8 cellular contexts compared by ENCODE assay signal in the genomic region with DNA sequence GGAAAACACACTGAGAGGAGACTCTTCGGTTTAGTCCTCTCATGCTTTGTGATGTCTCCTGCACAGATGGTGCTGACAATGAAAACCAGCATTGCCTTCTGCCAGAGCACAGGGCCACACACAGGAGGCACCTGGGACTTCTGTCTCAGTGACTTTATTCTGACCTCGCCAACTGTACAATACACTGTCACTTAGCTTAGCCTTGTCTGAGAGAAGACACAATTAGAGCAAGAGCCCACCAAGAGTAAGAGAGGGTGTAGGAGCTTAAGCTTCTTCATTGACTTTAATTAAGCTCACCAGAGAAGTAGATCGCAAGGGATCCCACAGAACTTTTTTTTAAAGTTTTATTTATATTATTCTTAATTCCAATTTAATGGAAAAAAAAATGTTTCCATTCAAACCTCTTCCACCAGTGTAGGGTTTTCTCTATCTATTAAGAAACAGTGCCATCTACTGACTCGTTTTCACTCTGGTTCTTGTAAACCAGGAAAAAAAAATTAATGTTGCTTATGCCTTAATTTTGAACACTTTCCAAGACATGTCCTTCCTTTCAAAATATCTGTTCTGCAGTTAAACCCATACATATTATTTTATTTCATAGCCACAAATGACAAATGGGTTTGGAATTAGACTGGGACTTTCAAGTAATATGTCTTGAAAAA. TPM values are rescaled to one million over a fixed set of nuclear protein-coding genes. Genes with fewer than 3 reads are reported as not detected.
DNase-seq lines count a peak whose midpoint lies in the region; ATAC-seq and TF ChIP-seq lines count a peak whose summit lies in the region.

No MANE protein-coding gene starts in this region.

- TF ChIP-seq CTCF in GM10248 (IDR thresholded peaks at IDR 0.05; ENCODE audit: control extremely low read depth, extremely low read depth, low read depth, missing control alignments) (peak; percentile 47), body of pancreas (IDR thresholded peaks at IDR 0.05) (peak in 6 of 7 experiments; percentile 32 to 57 (median 48)), neural cell (IDR thresholded peaks at IDR 0.05; ENCODE audit: poor library complexity, severe bottlenecking) (peak; percentile 81)

- no peak for TF ChIP-seq POLR2A in body of pancreas (IDR thresholded peaks at IDR 0.05)

- POLR2A ChIA-PET in GM10248 (lab: Yijun Ruan, JAX) = no interaction called here
- POLR2A ChIA-PET in naive thymus-derived CD4-positive, alpha-beta T cell (lab: Charles Lee) = no interaction called here

- no peaks in the 10 kb centered on the region for H3F3A ChIP-seq in neural cell (ENCODE audit: insufficient read depth, low read length, poor library complexity, severe bottlenecking)

- DNase-seq in GM10248 (ENCODE audit: extremely low spot score) (peak; percentile 15), NCI-H2081 treated with DMSO at 0.1 percent for 48 hours (lab: John Stamatoyannopoulos, UW) (peak; percentile 11), body of pancreas (no peak)
- no peak for DNase-seq in naive thymus-derived CD4-positive, alpha-beta T cell
- no peak for DNase-seq in activated naive CD8-positive, alpha-beta T cell treated with anti-CD3 and anti-CD28 coated beads, Interleukin-2, amount 50 U/mL, for 24 hours
- DNase-seq in activated T-cell treated with anti-CD3 and anti-CD28 coated beads, Interleukin-2, amount 50 U/mL, for 24 hours = no peak

- H3K27ac ChIP-seq in body of pancreas (no peak overlapping the region), neural cell (ENCODE audit: low read length) (no peak overlapping the region)
- H3K27ac ChIP-seq in naive thymus-derived CD4-positive, alpha-beta T cell (ENCODE audit: low read depth, low read length) = no peak overlapping the region

- H3K4me1 ChIP-seq in body of pancreas = no peaks in the 10 kb centered on the region
- no peaks in the 10 kb centered on the region for H3K4me1 ChIP-seq in naive thymus-derived CD4-positive, alpha-beta T cell (ENCODE audit: control insufficient read depth in 2 of 2, insufficient read depth in 2 of 2, low read length in 2 of 2)

- H3K27me3 Mint-ChIP-seq in naive thymus-derived CD4-positive, alpha-beta T cell = peaks cover 0 to 36% (median 22%) of the 10 kb centered on the region in 5 donors
- H3K27me3 Mint-ChIP-seq in activated naive CD8-positive, alpha-beta T cell treated with anti-CD3 and anti-CD28 coated beads, Interleukin-2, amount 50 U/mL, for 24 hours = peaks cover 15% of the 10 kb centered on the region
- H3K27me3 Mint-ChIP-seq in activated T-cell treated with anti-CD3 and anti-CD28 coated beads, Interleukin-2, amount 50 U/mL, for 24 hours = peaks cover 40% of the 10 kb centered on the region

- no peaks in the 10 kb centered on the region for H3K9me2 ChIP-seq in neural cell (ENCODE audit: insufficient read depth, low read length)

- peak; percentile 85 for TF ChIP-seq RAD21 in neural cell (conservative IDR thresholded peaks at IDR 0.05)

- H3K9me3 ChIP-seq in body of pancreas (no peaks in the 10 kb centered on the region), neural cell (ENCODE audit: low read length) (no peaks in the 10 kb centered on the region)
- no peaks in the 10 kb centered on the region for H3K9me3 ChIP-seq in naive thymus-derived CD4-positive, alpha-beta T cell (ENCODE audit: control insufficient read depth in 2 of 3, low read length in 3 of 3)

- H3K9me3 Mint-ChIP-seq in naive thymus-derived CD4-positive, alpha-beta T cell = peaks cover 0 to 18% (median 2%) of the 10 kb centered on the region in 11 donors
- no peaks in the 10 kb centered on the region for H3K9me3 Mint-ChIP-seq in activated naive CD8-positive, alpha-beta T cell treated with anti-CD3 and anti-CD28 coated beads, Interleukin-2, amount 50 U/mL, for 24 hours
- H3K9me3 Mint-ChIP-seq in activated T-cell treated with anti-CD3 and anti-CD28 coated beads, Interleukin-2, amount 50 U/mL, for 24 hours = no peaks in the 10 kb centered on the region

- no peaks in the 10 kb centered on the region for H3K4me1 Mint-ChIP-seq in naive thymus-derived CD4-positive, alpha-beta T cell
- no peaks in the 10 kb centered on the region for H3K4me1 Mint-ChIP-seq in activated naive CD8-positive, alpha-beta T cell treated with anti-CD3 and anti-CD28 coated beads, Interleukin-2, amount 50 U/mL, for 24 hours
- H3K4me1 Mint-ChIP-seq in activated T-cell treated with anti-CD3 and anti-CD28 coated beads, Interleukin-2, amount 50 U/mL, for 24 hours (ENCODE audit: low read depth) = no peaks in the 10 kb centered on the region

- intact Hi-C loops in body of pancreas (cut with DNase I) = no loop called here
- intact Hi-C loops in naive thymus-derived CD4-positive, alpha-beta T cell (cut with micrococcal nuclease) = no loop called here

- no peak overlapping the region for H3K4me2 ChIP-seq in neural cell (ENCODE audit: low read length)

- ATAC-seq in body of pancreas (no peak), GM19463 (IDR thresholded peaks at IDR 0.05; ENCODE audit: unreplicated experiment) (no peak)
- ATAC-seq in naive thymus-derived CD4-positive, alpha-beta T cell = no peak
- ATAC-seq in activated naive CD8-positive, alpha-beta T cell treated with anti-CD3 and anti-CD28 coated beads, Interleukin-2, amount 50 U/mL, for 24 hours = no peak

- H3K4me3 ChIP-seq in body of pancreas (no peak overlapping the region), neural cell (ENCODE audit: low read length) (no peak overlapping the region)
- H3K4me3 ChIP-seq in naive thymus-derived CD4-positive, alpha-beta T cell (ENCODE audit: low read length) = no peak overlapping the region

- H3K27ac Mint-ChIP-seq in naive thymus-derived CD4-positive, alpha-beta T cell = no peak overlapping the region
- no peak overlapping the region for H3K27ac Mint-ChIP-seq in activated naive CD8-positive, alpha-beta T cell treated with anti-CD3 and anti-CD28 coated beads, Interleukin-2, amount 50 U/mL, for 24 hours
- H3K27ac Mint-ChIP-seq in activated T-cell treated with anti-CD3 and anti-CD28 coated beads, Interleukin-2, amount 50 U/mL, for 24 hours = no peak overlapping the region

- WGBS in body of pancreas, 2 donors = 20 to 33% methylated on average over 4 of the region's 4 CpGs

- H4K20me1 ChIP-seq in neural cell (ENCODE audit: insufficient read depth) = no peaks in the 10 kb centered on the region

- no peak overlapping the region for H2AFZ ChIP-seq in neural cell (ENCODE audit: low read depth, low read length)

- H3K79me2 ChIP-seq in neural cell (replicated peaks; ENCODE audit: insufficient read depth, low read length) = no peaks in the 10 kb centered on the region

- H3K4me3 Mint-ChIP-seq in naive thymus-derived CD4-positive, alpha-beta T cell = no peak overlapping the region
- H3K4me3 Mint-ChIP-seq in activated naive CD8-positive, alpha-beta T cell treated with anti-CD3 and anti-CD28 coated beads, Interleukin-2, amount 50 U/mL, for 24 hours = no peak overlapping the region
- no peak overlapping the region for H3K4me3 Mint-ChIP-seq in activated T-cell treated with anti-CD3 and anti-CD28 coated beads, Interleukin-2, amount 50 U/mL, for 24 hours

- H3K9ac ChIP-seq in neural cell (ENCODE audit: low read length) = no peak overlapping the region

- H3K36me3 ChIP-seq in body of pancreas (replicated peaks in 1 of 2; ENCODE audit: insufficient read depth in 1 of 2, low read depth in 2 of 2) (no peaks in the 10 kb centered on the region), neural cell (ENCODE audit: insufficient read depth, low read length) (no peaks in the 10 kb centered on the region)
- H3K36me3 ChIP-seq in naive thymus-derived CD4-positive, alpha-beta T cell (ENCODE audit: control insufficient read depth in 2 of 3, insufficient read depth in 3 of 3, low read length in 3 of 3) = no peaks in the 10 kb centered on the region

- peaks cover 0 to 4% of the 10 kb centered on the region in 2 donors for H3K27me3 ChIP-seq in body of pancreas
- no peaks in the 10 kb centered on the region for H3K27me3 ChIP-seq in neural cell (ENCODE audit: insufficient read depth, low read depth, low read length)
- H3K27me3 ChIP-seq in naive thymus-derived CD4-positive, alpha-beta T cell (ENCODE audit: control insufficient read depth in 2 of 2, insufficient read depth in 2 of 2, low read length in 2 of 2) = no peaks in the 10 kb centered on the region

- peaks cover 0 to 5% (median 0%) of the 10 kb centered on the region in 5 donors for H3K36me3 Mint-ChIP-seq in naive thymus-derived CD4-positive, alpha-beta T cell
- no peaks in the 10 kb centered on the region for H3K36me3 Mint-ChIP-seq in activated naive CD8-positive, alpha-beta T cell treated with anti-CD3 and anti-CD28 coated beads, Interleukin-2, amount 50 U/mL, for 24 hours (ENCODE audit: low read depth)
- H3K36me3 Mint-ChIP-seq in activated T-cell treated with anti-CD3 and anti-CD28 coated beads, Interleukin-2, amount 50 U/mL, for 24 hours (ENCODE audit: low read depth) = no peaks in the 10 kb centered on the region

- no peak for TF ChIP-seq EP300 in neural cell (conservative IDR thresholded peaks at IDR 0.05; ENCODE audit: poor library complexity, severe bottlenecking)

- CTCF ChIA-PET in GM10248 (lab: Yijun Ruan, JAX) = interaction anchor here (1.0 to 1.5 kb wide), 3 partner anchors 9 to 301 kb away, joined by 3 to 4 read pairs (median 3); no protein-coding TSS in a partner anchor
- CTCF ChIA-PET in naive thymus-derived CD4-positive, alpha-beta T cell (lab: Charles Lee) = interaction anchor here (1.1 kb wide), 1 partner anchor 81 kb away, joined by 3 read pairs; no protein-coding TSS in a partner anchor

RNA-seq across cellular contexts. Expression of gene DDX18, which starts 42.4 kb away (rescaled TPM):
- 10 to 100 TPM; 25.1 to 30.1 TPM for total RNA-seq in body of pancreas
- 60.5 and 85.3 TPM in 2 replicates for polyA plus RNA-seq in neural cell
- 84.5 and 95.9 TPM in 2 replicates for polyA minus RNA-seq in neural cell
- 100 to 1,000 TPM in 4 of 5 experiments, 10 to 100 TPM in 1; 86.9 to 133 (median 111) TPM for total RNA-seq in naive thymus-derived CD4-positive, alpha-beta T cell
- polyA plus RNA-seq in naive thymus-derived CD4-positive, alpha-beta T cell = 10 to 100 TPM; 43.9 to 45.6 TPM

Comparison
In these comparisons a context has a peak if more than half of its experiments do, and no peak if none do; other contexts are left out.
1. DNase-seq: peak in GM10248 (single experiment) and NCI-H2081 treated with DMSO at 0.1 percent for 48 hours (single experiment); none in body of pancreas (0 of 4), naive thymus-derived CD4-positive, alpha-beta T cell (0 of 9), activated naive CD8-positive, alpha-beta T cell treated with anti-CD3 and anti-CD28 coated beads, Interleukin-2, amount 50 U/mL, for 24 hours (single experiment) and activated T-cell treated with anti-CD3 and anti-CD28 coated beads, Interleukin-2, amount 50 U/mL, for 24 hours (single experiment).
2. Peak in every context shown above with its lines, with median percentiles within 50 percentile points of each other: CTCF ChIP-seq.